Comparison of ENCODE assay signal across 17 cellular contexts in genomic region chr1:15432327-15432726, GRCh38. TPM values are rescaled to one million over a fixed set of nuclear protein-coding genes. Genes with fewer than 3 reads are reported as not detected.
DNase-seq lines count a peak whose midpoint lies in the region; ATAC-seq, FAIRE-seq and TF ChIP-seq lines count a peak whose summit lies in the region.
"Had no signal": no experiment of that assay in that cellular context is flagged by ENCODE, and none has a peak within 500 bp of the region (broad histone marks: within the 10 kb centered on the region; RNA-seq: fewer than 3 reads in every experiment).

No MANE protein-coding gene starts in this region.

- peak overlapping the region; percentile 41; the same call in 1 of the 2 replicates for H4K5ac ChIP-seq in IMR-90 (ENCODE audit: low read depth, low read length)

- H3K4me2 ChIP-seq in IMR-90 (ENCODE audit: low read depth, low read length) (no peak overlapping the region), neuronal stem cell (ENCODE audit: insufficient read depth, low read length, poor library complexity, severe bottlenecking) (peak overlapping the region; percentile 14)
- H3K4me2 ChIP-seq: KMS-11 had no signal

- no peak for TF ChIP-seq POLR2A in IMR-90 (IDR thresholded peaks at IDR 0.05; ENCODE audit: low read depth, low read length)

- BruUV-seq in IMR-90 (replicated peaks; lab: Mats Ljungman, UMichigan), result no TSS peak

- H3K27ac Mint-ChIP-seq in brain, result peak overlapping the region; percentile 53 to 91 (median 67)
- H3K27ac Mint-ChIP-seq: activated CD8-positive, alpha-beta T cell treated with anti-CD3 and anti-CD28 coated beads, Interleukin-2, amount 10 ng/mL, durations not matched to agents 7 days and 5 days had no signal

- H4K91ac ChIP-seq in IMR-90 (ENCODE audit: insufficient read depth, low read depth, low read length) (no peak overlapping the region), neuronal stem cell (ENCODE audit: low read depth, low read length, poor library complexity) (no peak overlapping the region)

- no peaks in the 10 kb centered on the region for H3K9me3 Mint-ChIP-seq in brain

- POLR2A ChIA-PET in IMR-90 (lab: Charles Lee; ENCODE audit: unreplicated experiment), result no interaction called here

- H3K36me3 Mint-ChIP-seq in brain, result peaks cover 4% of the 10 kb centered on the region

- peaks cover 18% of the 10 kb centered on the region for H3K4me1 Mint-ChIP-seq in brain

- H3K4me1 ChIP-seq in IMR-90 (ENCODE audit: control insufficient read depth, insufficient read depth, low read length) (peaks cover 17% of the 10 kb centered on the region), neuronal stem cell (ENCODE audit: control insufficient read depth in 2 of 2, insufficient read depth in 1 of 2, low read depth in 1 of 2, low read length in 2 of 2) (peaks cover 0 to under 1% of the 10 kb centered on the region in 2 donors), aorta (ENCODE audit: control insufficient read depth in 1 of 2, insufficient read depth in 2 of 2, low read length in 2 of 2) (no peaks in the 10 kb centered on the region)
- H3K4me1 ChIP-seq: parathyroid adenoma had no signal

- no peaks in the 10 kb centered on the region for H3K27me3 Mint-ChIP-seq in brain

- H3K14ac ChIP-seq in IMR-90 (replicated peaks; ENCODE audit: low read depth, low read length) (no peak overlapping the region), neuronal stem cell (ENCODE audit: low read length) (no peak overlapping the region)

- H2BK120ac ChIP-seq in IMR-90 (ENCODE audit: low read depth, low read length), result 0 out of 2 replicates have a peak overlapping the region, but pooled peaks have one; percentile 14
- H2BK120ac ChIP-seq in neuronal stem cell (ENCODE audit: low read depth, low read length), result no peak overlapping the region

- H3K18ac ChIP-seq in IMR-90 (ENCODE audit: low read depth, low read length) (peak overlapping the region; percentile 42; the same call in 1 of the 2 replicates), neuronal stem cell (ENCODE audit: low read length) (no peak overlapping the region)

- H2AK9ac ChIP-seq in IMR-90 (replicated peaks; ENCODE audit: low read depth, low read length, poor library complexity), result peak overlapping the region; percentile 20

- no peak for FAIRE-seq in urothelium cell line (lab: Jason Lieb, UNC)
- FAIRE-seq: GM19239 had no signal

- H3K27me3 ChIP-seq in IMR-90 (ENCODE audit: control insufficient read depth, insufficient read depth, low read length), result no peaks in the 10 kb centered on the region
- no peaks in the 10 kb centered on the region for H3K27me3 ChIP-seq in neuronal stem cell (ENCODE audit: control insufficient read depth in 3 of 3, insufficient read depth in 3 of 3, low read depth in 1 of 3, low read length in 3 of 3)
- no peaks in the 10 kb centered on the region for H3K27me3 ChIP-seq in aorta (ENCODE audit: control insufficient read depth in 1 of 2, insufficient read depth in 2 of 2, low read length in 1 of 2)
- H3K27me3 ChIP-seq: tibial nerve had no signal

- H2BK20ac ChIP-seq in IMR-90 (ENCODE audit: low read depth, low read length), result 0 out of 2 replicates have a peak overlapping the region, but pooled peaks have one; percentile 9

- intact Hi-C loops in IMR-90 (cut with micrococcal nuclease) (loop anchor here (2.0 kb wide), 1 partner anchor 22 kb away; no protein-coding TSS in a partner anchor), aorta (cut with DNase I) (no loop called here)

- peaks cover 9% of the 10 kb centered on the region for H3K9me1 ChIP-seq in IMR-90 (ENCODE audit: insufficient read depth, low read length)

- H3K4me3 Mint-ChIP-seq in brain, result no peak overlapping the region
- H3K4me3 Mint-ChIP-seq: activated CD8-positive, alpha-beta T cell treated with anti-CD3 and anti-CD28 coated beads, Interleukin-2, amount 10 ng/mL, durations not matched to agents 7 days and 5 days had no signal

- CTCF ChIA-PET in IMR-90 (lab: Yijun Ruan, JAX), result interaction anchor here (0.9 to 2.2 kb wide), 2 partner anchors 28 to 109 kb away, joined by 3 to 25 read pairs; no protein-coding TSS in a partner anchor

- H3K36me3 ChIP-seq in IMR-90 (ENCODE audit: control insufficient read depth, insufficient read depth, low read length), result peaks cover 4% of the 10 kb centered on the region; the same call in 1 of the 2 replicates
- H3K36me3 ChIP-seq in neuronal stem cell (replicated peaks in 1 of 2; ENCODE audit: control insufficient read depth in 2 of 2, insufficient read depth in 2 of 2, low read length in 2 of 2), result no peaks in the 10 kb centered on the region
- no peaks in the 10 kb centered on the region for H3K36me3 ChIP-seq in aorta (ENCODE audit: control insufficient read depth in 1 of 2, insufficient read depth in 2 of 2, low read length in 1 of 2)

- DNase-seq in COLO668 (lab: John Stamatoyannopoulos, UW; ENCODE audit: unreplicated experiment) (peak; percentile 38), IMR-90 (no peak), neuronal stem cell (ENCODE audit: low spot score) (no peak), urothelium cell line (ENCODE audit: low spot score) (no peak), amniotic stem cell (lab: John Stamatoyannopoulos, UW) (no peak), aorta (no peak)
- no peak for DNase-seq in stimulated activated naive CD4-positive, alpha-beta T cell treated with Interleukin-2 at 50 U/mL for 16 hours (lab: John Stamatoyannopoulos, UW)
- DNase-seq: activated CD8-positive, alpha-beta T cell treated with anti-CD3 and anti-CD28 coated beads, Interleukin-2, amount 10 ng/mL, durations not matched to agents 7 days and 5 days; NCI-H187; SIG-M5 had no signal

- ATAC-seq in IMR-90 (ENCODE audit: low read depth) (no peak), aorta (ENCODE audit: low FRiP score) (no peak)
- ATAC-seq: activated CD8-positive, alpha-beta T cell treated with anti-CD3 and anti-CD28 coated beads, Interleukin-2, amount 10 ng/mL, durations not matched to agents 7 days and 5 days had no signal

- H3K9me3 ChIP-seq in IMR-90 (ENCODE audit: control insufficient read depth, insufficient read depth, low read length) (no peaks in the 10 kb centered on the region), neuronal stem cell (replicated peaks in 1 of 2; ENCODE audit: control insufficient read depth in 2 of 2, insufficient read depth in 1 of 2, low read depth in 1 of 2, low read length in 2 of 2) (peaks cover 0 to 3% of the 10 kb centered on the region in 2 donors), aorta (ENCODE audit: control insufficient read depth, low read length) (no peaks in the 10 kb centered on the region)
- H3K9me3 ChIP-seq: tibial nerve had no signal

- H2AK5ac ChIP-seq in IMR-90 (ENCODE audit: low read depth, low read length) (no peak overlapping the region), neuronal stem cell (ENCODE audit: low read depth, low read length) (peak overlapping the region; percentile 58)

- no peak for TF ChIP-seq CTCF in IMR-90 (conservative IDR thresholded peaks at IDR 0.05; ENCODE audit: low read depth, low read length)
- no peak for TF ChIP-seq CTCF in brain (conservative IDR thresholded peaks at IDR 0.05)

- H3K9ac ChIP-seq in IMR-90 (ENCODE audit: low read depth, low read length) (no peak overlapping the region), neuronal stem cell (ENCODE audit: low read depth, low read length, poor library complexity) (no peak overlapping the region)
- H3K9ac ChIP-seq: KMS-11, parathyroid adenoma had no signal

- 35% methylated on average over 2 of the region's 8 CpGs; no CpG with 5 or more reads in 1 of the 2 experiments for WGBS in IMR-90 (ENCODE audit: extremely low coverage in 2 of 2, insufficient read length in 1 of 2), 2 experiments
- WGBS in neuronal stem cell (ENCODE audit: extremely low coverage in 2 of 2, insufficient read length in 2 of 2, insufficient replicate concordance in 1 of 2), 2 donors, result no CpG with 5 or more reads among the region's 8 CpGs
- 75 to 83% methylated on average over 8 of the region's 8 CpGs for WGBS in aorta, 2 donors

- H3K4ac ChIP-seq in IMR-90 (ENCODE audit: low read depth, low read length) (peak overlapping the region; percentile 15; the same call in 1 of the 2 replicates), neuronal stem cell (ENCODE audit: low read length) (no peak overlapping the region)

- peaks cover 7% of the 10 kb centered on the region; the same call in 1 of the 2 replicates for H4K20me1 ChIP-seq in IMR-90 (ENCODE audit: insufficient read depth, low read length)

- H2BK5ac ChIP-seq in IMR-90 (ENCODE audit: low read depth, low read length, poor library complexity, severe bottlenecking), result no peak overlapping the region
- no peak overlapping the region for H2BK5ac ChIP-seq in neuronal stem cell (ENCODE audit: low read length)

- dilution Hi-C loops in IMR-90 (cut with HindIII; ENCODE audit: low sequenced_read_pairs, unreplicated experiment), result no loop called here

- H2AFZ ChIP-seq in IMR-90 (replicated peaks; ENCODE audit: low read length, poor library complexity), result no peak overlapping the region
- H2AFZ ChIP-seq in neuronal stem cell (ENCODE audit: low read length), result no peak overlapping the region
- H2AFZ ChIP-seq: parathyroid adenoma had no signal

- H3K56ac ChIP-seq in IMR-90 (ENCODE audit: extremely low read depth, insufficient read depth, low read length), result no peak overlapping the region

- in situ Hi-C loops in IMR-90 (cut with MboI; ENCODE audit: low sequenced_read_pairs), result no loop called here

- H2BK15ac ChIP-seq in IMR-90 (ENCODE audit: low read depth, low read length) (no peak overlapping the region), neuronal stem cell (ENCODE audit: low read length) (no peak overlapping the region)

- H4K8ac ChIP-seq in IMR-90 (ENCODE audit: low read depth in 2 of 2, low read length in 2 of 2), result no peak overlapping the region
- no peak overlapping the region for H4K8ac ChIP-seq in neuronal stem cell (ENCODE audit: low read depth, low read length)

- H3K79me1 ChIP-seq in IMR-90 (ENCODE audit: low read depth in 1 of 2, low read length in 2 of 2) (peaks cover 0 to 3% of the 10 kb centered on the region in 2 experiments; a peak in 1 of 4 replicates), neuronal stem cell (ENCODE audit: low read depth, low read length) (no peaks in the 10 kb centered on the region)

- H3K23ac ChIP-seq in IMR-90 (ENCODE audit: low read depth, low read length), result no peak overlapping the region
- H3K23ac ChIP-seq in neuronal stem cell (ENCODE audit: low read depth, low read length, poor library complexity), result no peak overlapping the region

- H3K27ac ChIP-seq in IMR-90 (ENCODE audit: insufficient read depth, low read length), result peak overlapping the region; percentile 27; the same call in 1 of the 2 replicates
- no peak overlapping the region for H3K27ac ChIP-seq in neuronal stem cell (replicated peaks; ENCODE audit: low read length)
- H3K27ac ChIP-seq in aorta (ENCODE audit: low read depth in 1 of 2, low read length in 2 of 2), result no peak overlapping the region
- H3K27ac ChIP-seq: KMS-11, parathyroid adenoma, tibial nerve had no signal

- no peak for TF ChIP-seq RAD21 in IMR-90 (IDR thresholded peaks at IDR 0.05; ENCODE audit: low read length)

- no peak overlapping the region for H2BK12ac ChIP-seq in neuronal stem cell (ENCODE audit: low read length)

- H3K4me3 ChIP-seq in IMR-90 (ENCODE audit: insufficient read depth, low read depth, low read length), result no peak overlapping the region
- H3K4me3 ChIP-seq in neuronal stem cell (ENCODE audit: low read length in 2 of 2), result no peak overlapping the region
- H3K4me3 ChIP-seq in aorta (ENCODE audit: low read length in 2 of 2), result no peak overlapping the region
- H3K4me3 ChIP-seq: tibial nerve had no signal

RNA-seq across cellular contexts. Expression of gene CTRC, which starts 5.9 kb away (rescaled TPM):
- total RNA-seq in IMR-90 (2012; rRNA removed) (not detected in 2 replicates), aorta (1 to 10 TPM; 2.7 to 3.6 TPM)
- polyA plus RNA-seq in IMR-90 (2012; rRNA removed) (not detected in 2 replicates), brain (ENCODE audit: insufficient read depth, low read depth, low replicate concordance) (not detected), aorta (1 to 10 TPM; 3.1 to 4.3 TPM)
- not detected in 2 replicates for polyA plus RNA-seq in IMR-90 (2012; cell fraction: cytosol; rRNA removed)
- polyA plus RNA-seq in IMR-90 (2012; cell fraction: nucleus; rRNA removed; ENCODE audit: low replicate concordance), result 0.86 and 1.7 TPM in 2 replicates
- polyA plus RNA-seq in neuronal stem cell (2013, experiment 1 of 2), result 0.21 TPM
- not detected for polyA plus RNA-seq in neuronal stem cell (2013, experiment 2 of 2)
- total RNA-seq: activated CD8-positive, alpha-beta T cell treated with anti-CD3 and anti-CD28 coated beads, Interleukin-2, amount 10 ng/mL, durations not matched to agents 7 days and 5 days; lung microvascular endothelial cell had no signal
- polyA plus RNA-seq: BJ had no signal

RNA-seq across cellular contexts. Expression of gene EFHD2, which starts 22.6 kb away (rescaled TPM):
- 22.6 and 23.1 TPM in 2 replicates for total RNA-seq in IMR-90 (2012; rRNA removed)
- polyA plus RNA-seq in IMR-90 (2012; rRNA removed), result 58.9 and 72.7 TPM in 2 replicates
- polyA plus RNA-seq in IMR-90 (2012; cell fraction: cytosol; rRNA removed), result 59.0 and 96.1 TPM in 2 replicates
- polyA plus RNA-seq in IMR-90 (2012; cell fraction: nucleus; rRNA removed; ENCODE audit: low replicate concordance), result 77.3 and 108 TPM in 2 replicates
- 109 TPM for polyA plus RNA-seq in brain (ENCODE audit: insufficient read depth, low read depth, low replicate concordance)
- polyA plus RNA-seq in neuronal stem cell (2013, experiment 1 of 2), result 12.5 TPM
- 12.8 TPM for polyA plus RNA-seq in neuronal stem cell (2013, experiment 2 of 2)
- total RNA-seq in aorta, result 10 to 100 TPM; 34.9 to 43.7 TPM
- polyA plus RNA-seq in aorta, result 10 to 100 TPM; 17.9 to 36.8 TPM

RNA-seq across cellular contexts. Expression of gene CELA2A, which starts 24.2 kb away (rescaled TPM):
- total RNA-seq in IMR-90 (2012; rRNA removed), result not detected in 2 replicates
- polyA plus RNA-seq in IMR-90 (2012; rRNA removed), result not detected in 2 replicates
- polyA plus RNA-seq in IMR-90 (2012; cell fraction: cytosol; rRNA removed), result not detected in 2 replicates
- not detected in 2 replicates for polyA plus RNA-seq in IMR-90 (2012; cell fraction: nucleus; rRNA removed; ENCODE audit: low replicate concordance)
- not detected for polyA plus RNA-seq in brain (ENCODE audit: insufficient read depth, low read depth, low replicate concordance)
- not detected for polyA plus RNA-seq in neuronal stem cell (2013, experiment 1 of 2)
- polyA plus RNA-seq in neuronal stem cell (2013, experiment 2 of 2), result not detected
- 1 to 10 TPM in 1 of 2 donors, not detected in 1; 1.3 TPM for total RNA-seq in aorta
- 1 to 10 TPM in 1 of 2 donors, under 1 TPM in 1; 0.63 to 1.8 TPM for polyA plus RNA-seq in aorta
- total RNA-seq: activated CD8-positive, alpha-beta T cell treated with anti-CD3 and anti-CD28 coated beads, Interleukin-2, amount 10 ng/mL, durations not matched to agents 7 days and 5 days; lung microvascular endothelial cell had no signal
- polyA plus RNA-seq: BJ had no signal

RNA-seq across cellular contexts. Expression of gene CELA2B, which starts 43.6 kb away (rescaled TPM):
- not detected in 2 replicates for total RNA-seq in IMR-90 (2012; rRNA removed)
- polyA plus RNA-seq in IMR-90 (2012; rRNA removed), result not detected in 2 replicates
- 0.05 TPM in 1 of 2 replicates, not detected in the other for polyA plus RNA-seq in IMR-90 (2012; cell fraction: cytosol; rRNA removed)
- polyA plus RNA-seq in IMR-90 (2012; cell fraction: nucleus; rRNA removed; ENCODE audit: low replicate concordance), result not detected in 2 replicates
- not detected for polyA plus RNA-seq in brain (ENCODE audit: insufficient read depth, low read depth, low replicate concordance)
- not detected for polyA plus RNA-seq in neuronal stem cell (2013, experiment 1 of 2)
- not detected for polyA plus RNA-seq in neuronal stem cell (2013, experiment 2 of 2)
- under 1 TPM; 0.45 to 0.57 TPM for total RNA-seq in aorta
- under 1 TPM in 1 of 2 donors, not detected in 1; 0.77 TPM for polyA plus RNA-seq in aorta
- total RNA-seq: activated CD8-positive, alpha-beta T cell treated with anti-CD3 and anti-CD28 coated beads, Interleukin-2, amount 10 ng/mL, durations not matched to agents 7 days and 5 days; lung microvascular endothelial cell; tibial nerve had no signal
- polyA plus RNA-seq: BJ had no signal
